ENCODE assay signal across 1 cellular context in the genomic region with DNA sequence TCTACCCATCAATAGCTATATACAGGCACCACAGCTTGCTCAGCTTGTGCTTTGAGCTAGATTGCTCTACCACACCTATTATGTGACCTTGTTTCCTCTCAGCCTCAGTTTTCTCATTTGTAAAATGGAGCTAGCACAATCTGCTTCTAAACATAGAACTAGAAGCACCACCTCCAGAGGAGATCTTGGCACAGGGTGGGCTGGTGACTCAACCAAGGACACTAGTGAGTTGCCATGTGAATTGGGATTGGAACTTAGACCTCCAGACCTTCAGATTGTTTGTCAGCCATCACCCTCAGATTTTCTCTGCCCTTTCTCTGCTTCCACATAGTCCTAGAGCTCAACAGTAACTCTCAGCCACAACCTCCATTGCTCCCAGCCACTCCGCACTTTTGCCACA.
TF ChIP-seq lines count a peak whose summit lies in the region.

No MANE protein-coding gene starts in this region.

TF ChIP-seq in HepG2, 621 proteins besides CTCF, POLR2A, EP300 and RAD21:
- TF ChIP-seq GFI1 (CRISPR knock-in tag; IDR thresholded peaks at IDR 0.05; ENCODE audit: borderline replicate concordance) (no peak), ZNF629 (CRISPR knock-in tag; conservative IDR thresholded peaks at IDR 0.05) (peak; percentile 57; the same call in 1 of the 2 replicates), RORA (CRISPR knock-in tag; IDR thresholded peaks at IDR 0.05) (no peak), ZNF496 (CRISPR knock-in tag; IDR thresholded peaks at IDR 0.05; ENCODE audit: insufficient replicate concordance) (no peak)
- TF ChIP-seq, protein P1, sequence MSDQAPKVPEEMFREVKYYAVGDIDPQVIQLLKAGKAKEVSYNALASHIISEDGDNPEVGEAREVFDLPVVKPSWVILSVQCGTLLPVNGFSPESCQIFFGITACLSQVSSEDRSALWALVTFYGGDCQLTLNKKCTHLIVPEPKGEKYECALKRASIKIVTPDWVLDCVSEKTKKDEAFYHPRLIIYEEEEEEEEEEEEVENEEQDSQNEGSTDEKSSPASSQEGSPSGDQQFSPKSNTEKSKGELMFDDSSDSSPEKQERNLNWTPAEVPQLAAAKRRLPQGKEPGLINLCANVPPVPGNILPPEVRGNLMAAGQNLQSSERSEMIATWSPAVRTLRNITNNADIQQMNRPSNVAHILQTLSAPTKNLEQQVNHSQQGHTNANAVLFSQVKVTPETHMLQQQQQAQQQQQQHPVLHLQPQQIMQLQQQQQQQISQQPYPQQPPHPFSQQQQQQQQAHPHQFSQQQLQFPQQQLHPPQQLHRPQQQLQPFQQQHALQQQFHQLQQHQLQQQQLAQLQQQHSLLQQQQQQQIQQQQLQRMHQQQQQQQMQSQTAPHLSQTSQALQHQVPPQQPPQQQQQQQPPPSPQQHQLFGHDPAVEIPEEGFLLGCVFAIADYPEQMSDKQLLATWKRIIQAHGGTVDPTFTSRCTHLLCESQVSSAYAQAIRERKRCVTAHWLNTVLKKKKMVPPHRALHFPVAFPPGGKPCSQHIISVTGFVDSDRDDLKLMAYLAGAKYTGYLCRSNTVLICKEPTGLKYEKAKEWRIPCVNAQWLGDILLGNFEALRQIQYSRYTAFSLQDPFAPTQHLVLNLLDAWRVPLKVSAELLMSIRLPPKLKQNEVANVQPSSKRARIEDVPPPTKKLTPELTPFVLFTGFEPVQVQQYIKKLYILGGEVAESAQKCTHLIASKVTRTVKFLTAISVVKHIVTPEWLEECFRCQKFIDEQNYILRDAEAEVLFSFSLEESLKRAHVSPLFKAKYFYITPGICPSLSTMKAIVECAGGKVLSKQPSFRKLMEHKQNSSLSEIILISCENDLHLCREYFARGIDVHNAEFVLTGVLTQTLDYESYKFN (CRISPR knock-in tag; conservative IDR thresholded peaks at IDR 0.05) = no peak
- TF ChIP-seq, protein P2, sequence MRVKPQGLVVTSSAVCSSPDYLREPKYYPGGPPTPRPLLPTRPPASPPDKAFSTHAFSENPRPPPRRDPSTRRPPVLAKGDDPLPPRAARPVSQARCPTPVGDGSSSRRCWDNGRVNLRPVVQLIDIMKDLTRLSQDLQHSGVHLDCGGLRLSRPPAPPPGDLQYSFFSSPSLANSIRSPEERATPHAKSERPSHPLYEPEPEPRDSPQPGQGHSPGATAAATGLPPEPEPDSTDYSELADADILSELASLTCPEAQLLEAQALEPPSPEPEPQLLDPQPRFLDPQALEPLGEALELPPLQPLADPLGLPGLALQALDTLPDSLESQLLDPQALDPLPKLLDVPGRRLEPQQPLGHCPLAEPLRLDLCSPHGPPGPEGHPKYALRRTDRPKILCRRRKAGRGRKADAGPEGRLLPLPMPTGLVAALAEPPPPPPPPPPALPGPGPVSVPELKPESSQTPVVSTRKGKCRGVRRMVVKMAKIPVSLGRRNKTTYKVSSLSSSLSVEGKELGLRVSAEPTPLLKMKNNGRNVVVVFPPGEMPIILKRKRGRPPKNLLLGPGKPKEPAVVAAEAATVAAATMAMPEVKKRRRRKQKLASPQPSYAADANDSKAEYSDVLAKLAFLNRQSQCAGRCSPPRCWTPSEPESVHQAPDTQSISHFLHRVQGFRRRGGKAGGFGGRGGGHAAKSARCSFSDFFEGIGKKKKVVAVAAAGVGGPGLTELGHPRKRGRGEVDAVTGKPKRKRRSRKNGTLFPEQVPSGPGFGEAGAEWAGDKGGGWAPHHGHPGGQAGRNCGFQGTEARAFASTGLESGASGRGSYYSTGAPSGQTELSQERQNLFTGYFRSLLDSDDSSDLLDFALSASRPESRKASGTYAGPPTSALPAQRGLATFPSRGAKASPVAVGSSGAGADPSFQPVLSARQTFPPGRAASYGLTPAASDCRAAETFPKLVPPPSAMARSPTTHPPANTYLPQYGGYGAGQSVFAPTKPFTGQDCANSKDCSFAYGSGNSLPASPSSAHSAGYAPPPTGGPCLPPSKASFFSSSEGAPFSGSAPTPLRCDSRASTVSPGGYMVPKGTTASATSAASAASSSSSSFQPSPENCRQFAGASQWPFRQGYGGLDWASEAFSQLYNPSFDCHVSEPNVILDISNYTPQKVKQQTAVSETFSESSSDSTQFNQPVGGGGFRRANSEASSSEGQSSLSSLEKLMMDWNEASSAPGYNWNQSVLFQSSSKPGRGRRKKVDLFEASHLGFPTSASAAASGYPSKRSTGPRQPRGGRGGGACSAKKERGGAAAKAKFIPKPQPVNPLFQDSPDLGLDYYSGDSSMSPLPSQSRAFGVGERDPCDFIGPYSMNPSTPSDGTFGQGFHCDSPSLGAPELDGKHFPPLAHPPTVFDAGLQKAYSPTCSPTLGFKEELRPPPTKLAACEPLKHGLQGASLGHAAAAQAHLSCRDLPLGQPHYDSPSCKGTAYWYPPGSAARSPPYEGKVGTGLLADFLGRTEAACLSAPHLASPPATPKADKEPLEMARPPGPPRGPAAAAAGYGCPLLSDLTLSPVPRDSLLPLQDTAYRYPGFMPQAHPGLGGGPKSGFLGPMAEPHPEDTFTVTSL (CRISPR knock-in tag; IDR thresholded peaks at IDR 0.05; ENCODE audit: borderline replicate concordance) = no peak
